In the genomic region with DNA sequence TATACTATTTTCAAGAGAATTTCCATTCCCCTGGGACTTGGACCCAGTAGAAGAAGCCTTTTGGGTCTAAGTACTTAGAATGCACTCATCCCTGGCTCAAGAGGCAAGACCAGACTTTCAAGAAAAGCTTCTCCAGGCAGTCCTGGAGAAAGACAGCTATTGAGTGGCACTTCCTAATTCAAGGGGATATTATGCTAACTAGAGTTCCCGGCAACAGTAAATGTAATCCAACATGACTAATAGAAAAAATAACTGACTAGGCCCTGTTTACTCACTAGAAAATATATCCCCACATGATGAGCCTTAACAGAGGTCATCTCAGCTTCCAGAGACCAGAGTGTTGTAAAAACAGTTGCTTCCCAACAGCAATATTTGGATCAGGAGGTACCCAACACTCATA, we compare ENCODE assay signal across 1 cellular context.
TF ChIP-seq lines count a peak whose summit lies in the region.

No MANE protein-coding gene starts in this region.

TF ChIP-seq in HepG2, 621 proteins besides CTCF, POLR2A, EP300 and RAD21:
- TF ChIP-seq RBM39 (IDR thresholded peaks at IDR 0.05; ENCODE audit: low read depth, low read length, poor library complexity, severe bottlenecking) (no peak), ZNF766 (CRISPR knock-in tag; IDR thresholded peaks at IDR 0.05; ENCODE audit: borderline replicate concordance) (no peak), FOXJ3 (CRISPR knock-in tag; IDR thresholded peaks at IDR 0.05; ENCODE audit: borderline replicate concordance) (no peak), MIER3 (CRISPR knock-in tag; IDR thresholded peaks at IDR 0.05; ENCODE audit: borderline replicate concordance) (no peak), ATF1 (CRISPR knock-in tag; IDR thresholded peaks at IDR 0.05) (no peak), ZNF781 (CRISPR knock-in tag; IDR thresholded peaks at IDR 0.05; ENCODE audit: borderline replicate concordance, not compliant biosample characterization) (no peak), HNF4G (IDR thresholded peaks at IDR 0.05; ENCODE audit: borderline replicate concordance, low read depth, low read length) (no peak), HNF4G (CRISPR knock-in tag; IDR thresholded peaks at IDR 0.05; ENCODE audit: borderline replicate concordance, low read depth) (no peak), CC2D1A (CRISPR knock-in tag; IDR thresholded peaks at IDR 0.05) (no peak), SIN3B (IDR thresholded peaks at IDR 0.05; ENCODE audit: low read length) (no peak), SYNCRIP (IDR thresholded peaks at IDR 0.05; ENCODE audit: insufficient read depth, low read depth, low read length) (no peak), HMGA1 (CRISPR knock-in tag; conservative IDR thresholded peaks at IDR 0.05) (no peak), ZNF180 (CRISPR knock-in tag; IDR thresholded peaks at IDR 0.05; ENCODE audit: borderline replicate concordance, low read depth) (no peak)
- TF ChIP-seq, protein P1, sequence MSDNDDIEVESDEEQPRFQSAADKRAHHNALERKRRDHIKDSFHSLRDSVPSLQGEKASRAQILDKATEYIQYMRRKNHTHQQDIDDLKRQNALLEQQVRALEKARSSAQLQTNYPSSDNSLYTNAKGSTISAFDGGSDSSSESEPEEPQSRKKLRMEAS (IDR thresholded peaks at IDR 0.05): no peak
- TF ChIP-seq, protein P2, sequence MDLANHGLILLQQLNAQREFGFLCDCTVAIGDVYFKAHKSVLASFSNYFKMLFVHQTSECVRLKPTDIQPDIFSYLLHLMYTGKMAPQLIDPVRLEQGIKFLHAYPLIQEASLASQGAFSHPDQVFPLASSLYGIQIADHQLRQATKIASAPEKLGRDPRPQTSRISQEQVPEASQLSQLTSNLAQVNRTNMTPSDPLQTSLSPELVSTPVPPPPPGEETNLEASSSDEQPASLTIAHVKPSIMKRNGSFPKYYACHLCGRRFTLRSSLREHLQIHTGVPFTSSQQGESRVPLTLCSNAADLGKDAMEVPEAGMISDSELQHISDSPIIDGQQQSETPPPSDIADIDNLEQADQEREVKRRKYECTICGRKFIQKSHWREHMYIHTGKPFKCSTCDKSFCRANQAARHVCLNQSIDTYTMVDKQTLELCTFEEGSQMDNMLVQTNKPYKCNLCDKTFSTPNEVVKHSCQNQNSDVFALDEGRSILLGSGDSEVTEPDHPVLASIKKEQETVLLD (CRISPR knock-in tag; IDR thresholded peaks at IDR 0.05; ENCODE audit: low read depth): no peak
- TF ChIP-seq, protein P3, sequence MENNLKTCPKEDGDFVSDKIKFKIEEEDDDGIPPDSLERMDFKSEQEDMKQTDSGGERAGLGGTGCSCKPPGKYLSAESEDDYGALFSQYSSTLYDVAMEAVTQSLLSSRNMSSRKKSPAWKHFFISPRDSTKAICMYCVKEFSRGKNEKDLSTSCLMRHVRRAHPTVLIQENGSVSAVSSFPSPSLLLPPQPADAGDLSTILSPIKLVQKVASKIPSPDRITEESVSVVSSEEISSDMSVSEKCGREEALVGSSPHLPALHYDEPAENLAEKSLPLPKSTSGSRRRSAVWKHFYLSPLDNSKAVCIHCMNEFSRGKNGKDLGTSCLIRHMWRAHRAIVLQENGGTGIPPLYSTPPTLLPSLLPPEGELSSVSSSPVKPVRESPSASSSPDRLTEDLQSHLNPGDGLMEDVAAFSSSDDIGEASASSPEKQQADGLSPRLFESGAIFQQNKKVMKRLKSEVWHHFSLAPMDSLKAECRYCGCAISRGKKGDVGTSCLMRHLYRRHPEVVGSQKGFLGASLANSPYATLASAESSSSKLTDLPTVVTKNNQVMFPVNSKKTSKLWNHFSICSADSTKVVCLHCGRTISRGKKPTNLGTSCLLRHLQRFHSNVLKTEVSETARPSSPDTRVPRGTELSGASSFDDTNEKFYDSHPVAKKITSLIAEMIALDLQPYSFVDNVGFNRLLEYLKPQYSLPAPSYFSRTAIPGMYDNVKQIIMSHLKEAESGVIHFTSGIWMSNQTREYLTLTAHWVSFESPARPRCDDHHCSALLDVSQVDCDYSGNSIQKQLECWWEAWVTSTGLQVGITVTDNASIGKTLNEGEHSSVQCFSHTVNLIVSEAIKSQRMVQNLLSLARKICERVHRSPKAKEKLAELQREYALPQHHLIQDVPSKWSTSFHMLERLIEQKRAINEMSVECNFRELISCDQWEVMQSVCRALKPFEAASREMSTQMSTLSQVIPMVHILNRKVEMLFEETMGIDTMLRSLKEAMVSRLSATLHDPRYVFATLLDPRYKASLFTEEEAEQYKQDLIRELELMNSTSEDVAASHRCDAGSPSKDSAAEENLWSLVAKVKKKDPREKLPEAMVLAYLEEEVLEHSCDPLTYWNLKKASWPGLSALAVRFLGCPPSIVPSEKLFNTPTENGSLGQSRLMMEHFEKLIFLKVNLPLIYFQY (CRISPR knock-in tag; IDR thresholded peaks at IDR 0.05; ENCODE audit: borderline replicate concordance): no peak
- TF ChIP-seq, protein P4, sequence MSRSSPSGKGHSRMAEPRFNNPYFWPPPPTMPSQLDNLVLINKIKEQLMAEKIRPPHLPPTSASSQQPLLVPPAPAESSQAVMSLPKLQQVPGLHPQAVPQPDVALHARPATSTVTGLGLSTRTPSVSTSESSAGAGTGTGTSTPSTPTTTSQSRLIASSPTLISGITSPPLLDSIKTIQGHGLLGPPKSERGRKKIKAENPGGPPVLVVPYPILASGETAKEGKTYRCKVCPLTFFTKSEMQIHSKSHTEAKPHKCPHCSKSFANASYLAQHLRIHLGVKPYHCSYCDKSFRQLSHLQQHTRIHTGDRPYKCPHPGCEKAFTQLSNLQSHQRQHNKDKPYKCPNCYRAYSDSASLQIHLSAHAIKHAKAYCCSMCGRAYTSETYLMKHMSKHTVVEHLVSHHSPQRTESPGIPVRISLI (CRISPR knock-in tag; IDR thresholded peaks at IDR 0.05; ENCODE audit: borderline replicate concordance): no peak
- TF ChIP-seq, protein P5, sequence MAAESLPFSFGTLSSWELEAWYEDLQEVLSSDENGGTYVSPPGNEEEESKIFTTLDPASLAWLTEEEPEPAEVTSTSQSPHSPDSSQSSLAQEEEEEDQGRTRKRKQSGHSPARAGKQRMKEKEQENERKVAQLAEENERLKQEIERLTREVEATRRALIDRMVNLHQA (CRISPR knock-in tag; IDR thresholded peaks at IDR 0.05): no peak
TF ChIP-seq in HepG2: peak in this region for 0.
